ENCODE assay signal across 1 cellular context in the genomic region with DNA sequence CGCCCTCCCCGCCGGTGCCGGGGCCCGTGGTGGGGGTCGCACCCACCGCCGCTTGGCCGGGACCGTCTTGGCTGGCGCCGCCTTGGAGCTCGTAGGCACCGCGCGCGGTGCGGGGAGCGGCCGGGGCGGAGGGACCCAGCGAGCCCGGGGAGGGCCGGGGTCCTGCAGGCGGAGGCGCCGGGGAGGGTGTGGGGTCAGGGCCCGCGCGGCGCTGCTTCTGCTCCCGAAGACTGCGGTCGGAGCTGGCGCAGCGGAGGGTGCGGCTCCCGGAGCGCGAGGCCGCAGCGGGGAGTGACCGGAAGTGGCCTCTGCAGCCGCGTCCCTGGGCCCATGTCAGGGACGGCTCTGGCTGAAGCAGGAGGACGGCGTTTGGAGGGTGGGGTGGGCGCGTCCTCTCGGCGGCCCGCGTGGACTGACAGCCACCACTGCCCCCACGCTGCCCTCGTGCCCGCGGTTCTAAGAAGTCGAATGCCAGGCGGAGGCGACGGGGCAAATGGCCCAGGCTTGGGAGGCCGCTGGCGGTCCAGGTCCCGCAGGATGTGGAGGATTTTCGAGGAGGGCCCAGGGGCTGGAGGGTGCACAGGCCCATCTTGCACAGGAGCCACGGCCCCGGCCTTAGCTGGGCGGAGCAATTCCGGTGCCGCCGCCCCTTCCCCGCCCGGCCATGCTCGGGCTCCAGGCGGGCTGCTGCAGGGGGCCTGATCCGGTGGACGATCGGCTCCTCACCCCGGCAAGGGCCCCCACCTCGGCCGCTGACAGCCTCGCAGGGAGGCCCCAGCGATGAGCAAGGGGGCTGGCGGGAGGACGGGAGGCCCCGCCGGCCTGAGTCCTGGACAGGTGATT.
TF ChIP-seq lines count a peak whose summit lies in the region.

No MANE protein-coding gene starts in this region.

TF ChIP-seq in HepG2, 621 proteins besides CTCF, POLR2A, EP300 and RAD21 (continued from another document and continues in another):
- TF ChIP-seq ZNF619 (CRISPR knock-in tag; IDR thresholded peaks at IDR 0.05) (no peak; the same call in 1 of the 2 replicates), PHB2 (IDR thresholded peaks at IDR 0.05; ENCODE audit: partially characterized antibody) (no peak), SATB2 (CRISPR knock-in tag; IDR thresholded peaks at IDR 0.05) (no peak), SP2 (CRISPR knock-in tag; IDR thresholded peaks at IDR 0.05) (peak; percentile 23; the same call in 1 of the 2 replicates), SYNCRIP (IDR thresholded peaks at IDR 0.05; ENCODE audit: insufficient read depth, low read depth, low read length) (no peak), ATAD3A (CRISPR knock-in tag; IDR thresholded peaks at IDR 0.05) (no peak), NONO (IDR thresholded peaks at IDR 0.05) (no peak), NONO (CRISPR knock-in tag; conservative IDR thresholded peaks at IDR 0.05) (peak; percentile 76), GTF2F1 (IDR thresholded peaks at IDR 0.05; ENCODE audit: low read length) (no peak), JUN (CRISPR knock-in tag; IDR thresholded peaks at IDR 0.05) (no peak), NR3C1 (CRISPR knock-in tag; IDR thresholded peaks at IDR 0.05) (no peak), GPN1 (CRISPR knock-in tag; IDR thresholded peaks at IDR 0.05; ENCODE audit: borderline replicate concordance) (peak; percentile 89; the same call in 1 of the 2 replicates), ZNF431 (CRISPR knock-in tag; IDR thresholded peaks at IDR 0.05; ENCODE audit: borderline replicate concordance, low read depth) (peak; percentile 64; the same call in 1 of the 2 replicates), ZNF430 (CRISPR knock-in tag; IDR thresholded peaks at IDR 0.05) (peak; percentile 42; the same call in 1 of the 2 replicates), YEATS4 (CRISPR knock-in tag; IDR thresholded peaks at IDR 0.05; ENCODE audit: borderline replicate concordance) (peak; percentile 65), ZNF501 (CRISPR knock-in tag; IDR thresholded peaks at IDR 0.05) (peak; percentile 44; the same call in 1 of the 2 replicates), TCF7L2 (IDR thresholded peaks at IDR 0.05; ENCODE audit: low read depth, low read length) (no peak), ZNF558 (CRISPR knock-in tag; IDR thresholded peaks at IDR 0.05; ENCODE audit: borderline replicate concordance) (no peak), ATF1 (CRISPR knock-in tag; IDR thresholded peaks at IDR 0.05) (no peak), KDM3A (CRISPR knock-in tag; IDR thresholded peaks at IDR 0.05; ENCODE audit: low read depth) (0 out of 2 replicates have a peak, but pooled peaks have one; percentile 34), ZBTB38 (CRISPR knock-in tag; IDR thresholded peaks at IDR 0.05) (peak; percentile 94; the same call in 1 of the 2 replicates), MIER2 (CRISPR knock-in tag; IDR thresholded peaks at IDR 0.05) (no peak), NCOA1 (CRISPR knock-in tag; IDR thresholded peaks at IDR 0.05) (no peak), TOPORS (CRISPR knock-in tag; IDR thresholded peaks at IDR 0.05) (0 out of 2 replicates have a peak, but pooled peaks have one; percentile 29)
- TF ChIP-seq, protein P1, sequence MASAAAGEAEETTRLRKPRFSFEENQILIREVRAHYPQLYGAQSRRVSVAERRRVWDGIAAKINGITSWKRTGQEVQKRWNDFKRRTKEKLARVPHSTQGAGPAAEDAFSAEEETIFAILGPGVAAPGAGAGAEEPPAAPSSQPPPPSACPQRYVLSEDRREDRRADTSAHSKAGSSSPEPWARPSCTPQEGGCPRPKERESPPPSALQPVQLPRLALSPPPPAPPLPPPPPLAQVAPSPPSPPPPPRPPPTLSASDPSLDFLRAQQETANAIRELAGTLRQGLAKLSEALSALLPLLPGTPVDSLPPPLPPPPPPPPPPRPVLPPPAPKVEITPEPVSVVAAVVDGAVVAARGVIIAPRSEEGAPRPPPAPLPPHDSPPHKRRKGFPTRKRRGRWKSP (CRISPR knock-in tag; IDR thresholded peaks at IDR 0.05) = peak; percentile 85
- TF ChIP-seq, protein P2, sequence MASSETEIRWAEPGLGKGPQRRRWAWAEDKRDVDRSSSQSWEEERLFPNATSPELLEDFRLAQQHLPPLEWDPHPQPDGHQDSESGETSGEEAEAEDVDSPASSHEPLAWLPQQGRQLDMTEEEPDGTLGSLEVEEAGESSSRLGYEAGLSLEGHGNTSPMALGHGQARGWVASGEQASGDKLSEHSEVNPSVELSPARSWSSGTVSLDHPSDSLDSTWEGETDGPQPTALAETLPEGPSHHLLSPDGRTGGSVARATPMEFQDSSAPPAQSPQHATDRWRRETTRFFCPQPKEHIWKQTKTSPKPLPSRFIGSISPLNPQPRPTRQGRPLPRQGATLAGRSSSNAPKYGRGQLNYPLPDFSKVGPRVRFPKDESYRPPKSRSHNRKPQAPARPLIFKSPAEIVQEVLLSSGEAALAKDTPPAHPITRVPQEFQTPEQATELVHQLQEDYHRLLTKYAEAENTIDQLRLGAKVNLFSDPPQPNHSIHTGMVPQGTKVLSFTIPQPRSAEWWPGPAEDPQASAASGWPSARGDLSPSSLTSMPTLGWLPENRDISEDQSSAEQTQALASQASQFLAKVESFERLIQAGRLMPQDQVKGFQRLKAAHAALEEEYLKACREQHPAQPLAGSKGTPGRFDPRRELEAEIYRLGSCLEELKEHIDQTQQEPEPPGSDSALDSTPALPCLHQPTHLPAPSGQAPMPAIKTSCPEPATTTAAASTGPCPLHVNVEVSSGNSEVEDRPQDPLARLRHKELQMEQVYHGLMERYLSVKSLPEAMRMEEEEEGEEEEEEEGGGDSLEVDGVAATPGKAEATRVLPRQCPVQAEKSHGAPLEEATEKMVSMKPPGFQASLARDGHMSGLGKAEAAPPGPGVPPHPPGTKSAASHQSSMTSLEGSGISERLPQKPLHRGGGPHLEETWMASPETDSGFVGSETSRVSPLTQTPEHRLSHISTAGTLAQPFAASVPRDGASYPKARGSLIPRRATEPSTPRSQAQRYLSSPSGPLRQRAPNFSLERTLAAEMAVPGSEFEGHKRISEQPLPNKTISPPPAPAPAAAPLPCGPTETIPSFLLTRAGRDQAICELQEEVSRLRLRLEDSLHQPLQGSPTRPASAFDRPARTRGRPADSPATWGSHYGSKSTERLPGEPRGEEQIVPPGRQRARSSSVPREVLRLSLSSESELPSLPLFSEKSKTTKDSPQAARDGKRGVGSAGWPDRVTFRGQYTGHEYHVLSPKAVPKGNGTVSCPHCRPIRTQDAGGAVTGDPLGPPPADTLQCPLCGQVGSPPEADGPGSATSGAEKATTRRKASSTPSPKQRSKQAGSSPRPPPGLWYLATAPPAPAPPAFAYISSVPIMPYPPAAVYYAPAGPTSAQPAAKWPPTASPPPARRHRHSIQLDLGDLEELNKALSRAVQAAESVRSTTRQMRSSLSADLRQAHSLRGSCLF (CRISPR knock-in tag; IDR thresholded peaks at IDR 0.05; ENCODE audit: borderline replicate concordance) = no peak
- TF ChIP-seq, protein P3, sequence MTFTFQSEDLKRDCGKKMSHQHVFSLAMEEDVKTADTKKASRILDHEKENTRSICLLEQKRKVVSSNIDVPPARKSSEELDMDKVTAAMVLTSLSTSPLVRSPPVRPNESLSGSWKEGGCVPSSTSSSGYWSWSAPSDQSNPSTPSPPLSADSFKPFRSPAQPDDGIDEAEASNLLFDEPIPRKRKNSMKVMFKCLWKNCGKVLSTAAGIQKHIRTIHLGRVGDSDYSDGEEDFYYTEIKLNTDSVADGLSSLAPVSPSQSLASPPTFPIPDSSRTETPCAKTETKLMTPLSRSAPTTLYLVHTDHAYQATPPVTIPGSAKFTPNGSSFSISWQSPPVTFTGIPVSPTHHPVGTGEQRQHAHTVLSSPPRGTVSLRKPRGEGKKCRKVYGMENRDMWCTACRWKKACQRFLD (CRISPR knock-in tag; IDR thresholded peaks at IDR 0.05; ENCODE audit: borderline replicate concordance) = no peak
- TF ChIP-seq, protein P4, sequence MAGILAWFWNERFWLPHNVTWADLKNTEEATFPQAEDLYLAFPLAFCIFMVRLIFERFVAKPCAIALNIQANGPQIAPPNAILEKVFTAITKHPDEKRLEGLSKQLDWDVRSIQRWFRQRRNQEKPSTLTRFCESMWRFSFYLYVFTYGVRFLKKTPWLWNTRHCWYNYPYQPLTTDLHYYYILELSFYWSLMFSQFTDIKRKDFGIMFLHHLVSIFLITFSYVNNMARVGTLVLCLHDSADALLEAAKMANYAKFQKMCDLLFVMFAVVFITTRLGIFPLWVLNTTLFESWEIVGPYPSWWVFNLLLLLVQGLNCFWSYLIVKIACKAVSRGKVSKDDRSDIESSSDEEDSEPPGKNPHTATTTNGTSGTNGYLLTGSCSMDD (CRISPR knock-in tag; IDR thresholded peaks at IDR 0.05) = no peak
- TF ChIP-seq, protein P5, sequence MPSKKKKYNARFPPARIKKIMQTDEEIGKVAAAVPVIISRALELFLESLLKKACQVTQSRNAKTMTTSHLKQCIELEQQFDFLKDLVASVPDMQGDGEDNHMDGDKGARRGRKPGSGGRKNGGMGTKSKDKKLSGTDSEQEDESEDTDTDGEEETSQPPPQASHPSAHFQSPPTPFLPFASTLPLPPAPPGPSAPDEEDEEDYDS (CRISPR knock-in tag; IDR thresholded peaks at IDR 0.05) = peak; percentile 71
- TF ChIP-seq, protein P6, sequence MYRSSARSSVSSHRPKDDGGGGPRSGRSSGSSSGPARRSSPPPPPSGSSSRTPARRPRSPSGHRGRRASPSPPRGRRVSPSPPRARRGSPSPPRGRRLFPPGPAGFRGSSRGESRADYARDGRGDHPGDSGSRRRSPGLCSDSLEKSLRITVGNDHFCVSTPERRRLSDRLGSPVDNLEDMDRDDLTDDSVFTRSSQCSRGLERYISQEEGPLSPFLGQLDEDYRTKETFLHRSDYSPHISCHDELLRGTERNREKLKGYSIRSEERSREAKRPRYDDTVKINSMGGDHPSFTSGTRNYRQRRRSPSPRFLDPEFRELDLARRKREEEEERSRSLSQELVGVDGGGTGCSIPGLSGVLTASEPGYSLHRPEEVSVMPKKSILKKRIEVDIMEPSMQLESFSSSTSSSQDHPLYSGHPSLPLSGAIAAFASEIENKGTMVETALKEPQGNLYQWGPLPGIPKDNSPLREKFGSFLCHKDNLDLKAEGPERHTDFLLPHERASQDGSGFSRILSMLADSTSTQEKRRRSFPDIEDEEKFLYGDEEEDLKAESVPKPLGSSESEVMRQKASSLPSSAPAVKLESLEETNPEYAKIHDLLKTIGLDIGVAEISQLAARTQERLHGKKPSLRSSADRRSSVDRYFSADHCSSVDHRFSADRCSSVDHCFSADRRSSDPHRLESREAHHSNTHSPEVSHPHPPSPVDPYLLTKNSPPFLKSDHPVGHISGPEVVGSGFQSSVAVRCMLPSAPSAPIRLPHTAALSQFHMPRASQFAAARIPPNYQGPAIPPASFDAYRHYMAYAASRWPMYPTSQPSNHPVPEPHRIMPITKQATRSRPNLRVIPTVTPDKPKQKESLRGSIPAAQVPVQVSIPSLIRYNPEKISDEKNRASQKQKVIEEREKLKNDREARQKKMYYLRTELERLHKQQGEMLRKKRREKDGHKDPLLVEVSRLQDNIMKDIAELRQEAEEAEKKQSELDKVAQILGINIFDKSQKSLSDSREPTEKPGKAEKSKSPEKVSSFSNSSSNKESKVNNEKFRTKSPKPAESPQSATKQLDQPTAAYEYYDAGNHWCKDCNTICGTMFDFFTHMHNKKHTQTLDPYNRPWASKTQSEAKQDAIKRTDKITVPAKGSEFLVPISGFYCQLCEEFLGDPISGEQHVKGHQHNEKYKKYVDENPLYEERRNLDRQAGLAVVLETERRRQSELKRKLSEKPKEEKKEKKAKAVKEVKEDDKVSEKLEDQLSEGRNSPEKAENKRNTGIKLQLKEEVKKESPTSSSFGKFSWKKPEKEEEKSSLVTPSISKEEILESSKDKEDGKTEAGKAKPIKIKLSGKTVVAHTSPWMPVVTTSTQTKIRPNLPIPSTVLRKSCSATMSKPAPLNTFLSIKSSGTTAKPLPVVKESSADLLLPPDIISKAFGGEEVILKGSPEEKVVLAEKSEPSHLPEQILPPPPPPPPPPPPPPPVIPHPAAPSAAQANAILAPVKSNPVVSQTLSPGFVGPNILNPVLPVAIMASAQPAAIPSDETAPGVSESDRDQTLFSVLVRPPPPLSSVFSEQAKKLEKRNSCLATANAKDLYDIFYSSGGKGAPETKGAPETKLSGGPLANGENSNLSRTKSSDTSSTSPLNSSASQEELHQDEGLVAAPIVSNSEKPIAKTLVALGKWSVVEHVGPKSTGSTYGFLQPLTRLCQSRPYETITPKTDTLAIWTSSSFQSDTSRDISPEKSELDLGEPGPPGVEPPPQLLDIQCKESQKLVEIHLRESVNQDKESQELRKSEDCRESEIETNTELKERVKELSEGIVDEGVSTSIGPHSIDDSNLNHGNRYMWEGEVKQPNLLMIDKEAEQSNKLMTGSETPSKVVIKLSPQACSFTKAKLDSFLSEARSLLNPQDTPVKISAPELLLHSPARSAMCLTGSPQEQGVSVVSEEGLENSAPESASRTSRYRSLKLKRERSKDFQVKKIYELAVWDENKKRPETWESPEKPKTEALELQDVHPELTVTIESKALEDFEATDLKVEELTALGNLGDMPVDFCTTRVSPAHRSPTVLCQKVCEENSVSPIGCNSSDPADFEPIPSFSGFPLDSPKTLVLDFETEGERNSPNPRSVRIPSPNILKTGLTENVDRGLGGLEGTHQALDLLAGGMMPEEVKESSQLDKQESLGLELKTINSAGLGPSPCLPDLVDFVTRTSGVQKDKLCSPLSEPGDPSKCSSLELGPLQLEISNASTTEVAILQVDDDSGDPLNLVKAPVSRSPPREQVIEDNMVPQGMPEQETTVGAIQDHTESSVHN (CRISPR knock-in tag; IDR thresholded peaks at IDR 0.05) = no peak
- TF ChIP-seq, protein P7, sequence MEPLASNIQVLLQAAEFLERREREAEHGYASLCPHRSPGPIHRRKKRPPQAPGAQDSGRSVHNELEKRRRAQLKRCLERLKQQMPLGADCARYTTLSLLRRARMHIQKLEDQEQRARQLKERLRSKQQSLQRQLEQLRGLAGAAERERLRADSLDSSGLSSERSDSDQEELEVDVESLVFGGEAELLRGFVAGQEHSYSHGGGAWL (CRISPR knock-in tag; IDR thresholded peaks at IDR 0.05) = peak; percentile 79
- TF ChIP-seq, protein P8, sequence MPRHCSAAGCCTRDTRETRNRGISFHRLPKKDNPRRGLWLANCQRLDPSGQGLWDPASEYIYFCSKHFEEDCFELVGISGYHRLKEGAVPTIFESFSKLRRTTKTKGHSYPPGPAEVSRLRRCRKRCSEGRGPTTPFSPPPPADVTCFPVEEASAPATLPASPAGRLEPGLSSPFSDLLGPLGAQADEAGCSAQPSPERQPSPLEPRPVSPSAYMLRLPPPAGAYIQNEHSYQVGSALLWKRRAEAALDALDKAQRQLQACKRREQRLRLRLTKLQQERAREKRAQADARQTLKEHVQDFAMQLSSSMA (CRISPR knock-in tag; IDR thresholded peaks at IDR 0.05) = peak; percentile 77; the same call in 1 of the 2 replicates
- TF ChIP-seq, protein P9, sequence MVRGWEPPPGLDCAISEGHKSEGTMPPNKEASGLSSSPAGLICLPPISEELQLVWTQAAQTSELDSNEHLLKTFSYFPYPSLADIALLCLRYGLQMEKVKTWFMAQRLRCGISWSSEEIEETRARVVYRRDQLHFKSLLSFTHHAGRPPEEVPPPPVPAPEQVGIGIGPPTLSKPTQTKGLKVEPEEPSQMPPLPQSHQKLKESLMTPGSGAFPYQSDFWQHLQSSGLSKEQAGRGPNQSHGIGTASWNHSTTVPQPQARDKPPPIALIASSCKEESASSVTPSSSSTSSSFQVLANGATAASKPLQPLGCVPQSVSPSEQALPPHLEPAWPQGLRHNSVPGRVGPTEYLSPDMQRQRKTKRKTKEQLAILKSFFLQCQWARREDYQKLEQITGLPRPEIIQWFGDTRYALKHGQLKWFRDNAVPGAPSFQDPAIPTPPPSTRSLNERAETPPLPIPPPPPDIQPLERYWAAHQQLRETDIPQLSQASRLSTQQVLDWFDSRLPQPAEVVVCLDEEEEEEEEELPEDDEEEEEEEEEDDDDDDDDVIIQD (CRISPR knock-in tag; IDR thresholded peaks at IDR 0.05; ENCODE audit: low read depth) = no peak
